Comparison of ENCODE assay signal across 27 cellular contexts in the genomic region with DNA sequence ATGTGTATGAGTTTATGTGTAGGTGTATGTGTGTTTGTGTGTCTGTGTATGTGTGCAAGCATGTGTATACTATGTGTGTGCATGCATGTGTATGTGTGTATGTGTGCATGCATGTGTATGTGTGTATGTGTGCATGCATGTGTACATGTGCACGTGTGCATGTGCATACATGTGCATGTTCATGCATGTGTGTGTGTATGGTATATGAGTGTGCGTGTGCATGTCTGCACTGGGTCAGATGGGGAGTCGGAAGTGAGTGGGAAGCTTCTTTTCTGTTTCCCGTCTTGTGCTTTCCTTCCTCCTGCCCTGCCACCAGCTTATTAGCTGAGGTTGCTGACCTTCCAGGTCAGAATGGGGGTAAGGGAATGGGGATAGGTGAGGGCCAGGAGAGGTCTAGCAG.
"Had no signal": no experiment of that assay in that cellular context is flagged by ENCODE, and none has a peak within 500 bp of the region (broad histone marks: within the 10 kb centered on the region; RNA-seq: fewer than 3 reads in every experiment).

No MANE protein-coding gene starts in this region.

- H3K4me3 ChIP-seq: left lung, lower lobe of right lung, pancreas, prostate gland, sigmoid colon, tibial nerve, upper lobe of left lung had no signal

- DNase-seq: hypothalamus; immature natural killer cell; kidney; left colon; left lung; lower lobe of right lung; mammary epithelial cell; mesenchymal stem cell; naive thymus-derived CD8-positive, alpha-beta T cell; nucleus accumbens; pancreas; posterior cingulate gyrus; retina; right cardiac atrium; sigmoid colon; small intestine; stimulated activated CD4-positive, alpha-beta T cell treated with anti-CD3 and anti-CD28 coated beads, Interleukin-1b, Interleukin-23, amount 100 ng/mL, for 48 hours; stimulated activated CD4-positive, alpha-beta T cell treated with anti-CD3 and anti-CD28 coated beads, Interleukin-2, amount 100 ng/mL, for 48 hours; stimulated activated CD4-positive, alpha-beta T cell treated with anti-CD3 and anti-CD28 coated beads, Interleukin-4, amount 100 ng/mL, for 4 hours; stimulated activated CD8-positive, alpha-beta memory T cell treated with anti-CD3 and anti-CD28 coated beads, Interleukin-4, amount 100 ng/mL, for 48 hours; stimulated activated naive CD4-positive, alpha-beta T cell treated with Interleukin-2 at 50 U/mL for 16 hours; stimulated activated naive CD8-positive, alpha-beta T cell treated with anti-CD3 and anti-CD28 coated beads, Interleukin-15, amount 100 ng/mL, for 72 hours; substantia nigra; upper lobe of left lung had no signal

- H3K27me3 ChIP-seq: left lung, pancreas, sigmoid colon, tibial nerve, upper lobe of left lung had no signal

- H3K4me1 ChIP-seq: left lung, lower lobe of right lung, pancreas, prostate gland, tibial nerve, upper lobe of left lung had no signal

- H3K27ac ChIP-seq: left lung, lower lobe of right lung, pancreas, prostate gland, sigmoid colon, tibial nerve, upper lobe of left lung had no signal

- FAIRE-seq: islet of Langerhans, kidney, pancreas, small intestine had no signal

- H3K9me3 ChIP-seq: left lung, lower lobe of right lung, pancreas, prostate gland, sigmoid colon, tibial nerve, upper lobe of left lung had no signal

- H3K36me3 ChIP-seq: left lung, lower lobe of right lung, pancreas, prostate gland, sigmoid colon, tibial nerve, upper lobe of left lung had no signal
